In genomic region chr16:13898233-13898632, GRCh38 we compare ENCODE assay signal across 17 cellular contexts. TPM values are rescaled to one million over a fixed set of nuclear protein-coding genes. Genes with fewer than 3 reads are reported as not detected.
DNase-seq lines count a peak whose midpoint lies in the region; ATAC-seq and TF ChIP-seq lines count a peak whose summit lies in the region.
"Had no signal": no experiment of that assay in that cellular context is flagged by ENCODE, and none has a peak within 500 bp of the region (broad histone marks: within the 10 kb centered on the region; RNA-seq: fewer than 3 reads in every experiment).

No MANE protein-coding gene starts in this region.

- H3K4me1 ChIP-seq in left ventricle myocardium inferior (peaks cover 18% of the 10 kb centered on the region), thoracic aorta (ENCODE audit: control insufficient read depth in 1 of 2, low read depth in 2 of 2) (peaks cover 9 to 32% of the 10 kb centered on the region in 2 donors), Karpas-422 (ENCODE audit: low read length) (no peaks in the 10 kb centered on the region)
- H3K4me1 ChIP-seq: Caco-2 had no signal

- no peaks in the 10 kb centered on the region for H4K20me1 ChIP-seq in Karpas-422 (ENCODE audit: insufficient read depth, low read depth, low read length)
- H4K20me1 ChIP-seq: BLaER1 had no signal

- H2AFZ ChIP-seq in Karpas-422 (ENCODE audit: low read length), result no peak overlapping the region

- no peak overlapping the region for H3K4me2 ChIP-seq in Karpas-422 (ENCODE audit: low read depth, low read length, poor library complexity, severe bottlenecking)
- H3K4me2 ChIP-seq: BLaER1 had no signal

- H3K4me3 ChIP-seq in coronary artery (no peak overlapping the region), left ventricle myocardium inferior (no peak overlapping the region), thoracic aorta (peak overlapping the region; percentile 10), Karpas-422 (ENCODE audit: low read length) (no peak overlapping the region)
- H3K4me3 ChIP-seq: BLaER1 had no signal

- intact Hi-C loops in Right ventricle myocardium superior (cut with DNase I), result no loop called here
- intact Hi-C loops in Right ventricle myocardium inferior (cut with DNase I), result no loop called here
- intact Hi-C loops in left ventricle myocardium inferior (cut with micrococcal nuclease), result no loop called here

- ATAC-seq in Right ventricle myocardium superior (ENCODE audit: poor library complexity), result peak; percentile 79
- ATAC-seq in Right ventricle myocardium inferior, result no peak
- ATAC-seq in thoracic aorta (ENCODE audit: insufficient number of reproducible peaks, low FRiP score, low read depth), result peak; percentile 90
- ATAC-seq in HG03139 (IDR thresholded peaks at IDR 0.05; ENCODE audit: unreplicated experiment), result no peak
- no peak for ATAC-seq in HG02610 (IDR thresholded peaks at IDR 0.05; ENCODE audit: unreplicated experiment)

- H3K27ac ChIP-seq in coronary artery (peak overlapping the region; percentile 72 to 89), left ventricle myocardium inferior (replicated peaks) (peak overlapping the region; percentile 63), thoracic aorta (peak overlapping the region; percentile 85 to 87), Karpas-422 (ENCODE audit: low read length) (no peak overlapping the region)
- H3K27ac ChIP-seq: 22Rv1, BLaER1 had no signal

- TF ChIP-seq CTCF in coronary artery (IDR thresholded peaks at IDR 0.05) (no peak), left ventricle myocardium inferior (IDR thresholded peaks at IDR 0.05; ENCODE audit: borderline replicate concordance) (no peak), thoracic aorta (IDR thresholded peaks at IDR 0.05) (no peak)

- no peak for DNase-seq in Right ventricle myocardium superior
- no peak for DNase-seq in Right ventricle myocardium inferior (ENCODE audit: missing footprints)
- no peak for DNase-seq in coronary artery (ENCODE audit: low spot score)
- DNase-seq in left ventricle myocardium inferior, result no peak
- no peak for DNase-seq in thoracic aorta (ENCODE audit: low spot score)
- no peak for DNase-seq in Karpas-422
- DNase-seq: AML-193; Caco-2; CD8-positive, alpha-beta memory T cell; DND-41; GF-D8; HCEC 1CT; HFFc6 had no signal

- H3K79me2 ChIP-seq in Karpas-422 (ENCODE audit: low read length), result no peaks in the 10 kb centered on the region

- H3K9me3 ChIP-seq in left ventricle myocardium inferior (replicated peaks) (peaks cover 19% of the 10 kb centered on the region), thoracic aorta (peaks cover 3% of the 10 kb centered on the region), Karpas-422 (ENCODE audit: low read length) (no peaks in the 10 kb centered on the region; the same call in 1 of the 2 replicates)

- no peaks in the 10 kb centered on the region for H3K36me3 ChIP-seq in left ventricle myocardium inferior
- H3K36me3 ChIP-seq in thoracic aorta, result no peaks in the 10 kb centered on the region
- H3K36me3 ChIP-seq in Karpas-422 (ENCODE audit: insufficient read depth, low read length), result no peaks in the 10 kb centered on the region
- H3K36me3 ChIP-seq: BLaER1 had no signal

- H3K27me3 ChIP-seq in left ventricle myocardium inferior (ENCODE audit: low read depth), result no peaks in the 10 kb centered on the region
- no peaks in the 10 kb centered on the region for H3K27me3 ChIP-seq in thoracic aorta (replicated peaks; ENCODE audit: insufficient read depth)
- H3K27me3 ChIP-seq in Karpas-422 (ENCODE audit: low read length), result no peaks in the 10 kb centered on the region
- H3K27me3 ChIP-seq: BLaER1 had no signal

- H3K9me2 ChIP-seq in Karpas-422 (replicated peaks; ENCODE audit: insufficient read depth, low read length), result no peaks in the 10 kb centered on the region

- no peak overlapping the region for H3K9ac ChIP-seq in Karpas-422 (ENCODE audit: low read length)
- H3K9ac ChIP-seq: BLaER1 had no signal

RNA-seq across cellular contexts. Expression of gene ERCC4, which starts 21.7 kb away (rescaled TPM):
- 6.0 TPM for total RNA-seq in Right ventricle myocardium superior
- 7.2 TPM for total RNA-seq in Right ventricle myocardium inferior
- 8.2 TPM for total RNA-seq in left ventricle myocardium inferior
- total RNA-seq in thoracic aorta, result 10 to 100 TPM in 1 of 2 donors, 1 to 10 TPM in 1; 4.3 to 13.8 TPM
- 9.0 and 18.2 TPM in 2 replicates for total RNA-seq in Karpas-422 (2014; rRNA removed; shearing (Covaris generic); ENCODE audit: low replicate concordance)

Comparison
In these comparisons a context has a peak if more than half of its experiments do, and no peak if none do; other contexts are left out.
1. ATAC-seq: peak in Right ventricle myocardium superior (single experiment) and thoracic aorta (single experiment); none in Right ventricle myocardium inferior (single experiment), HG03139 (single experiment) and HG02610 (single experiment).